Comparison of ENCODE assay signal across 1 cellular context in genomic region chr3:152299243-152299976, GRCh38.
TF ChIP-seq lines count a peak whose summit lies in the region.

No MANE protein-coding gene starts in this region.

TF ChIP-seq in GM23338, 12 proteins besides CTCF, POLR2A, EP300 and RAD21 (continued from another document):
- TF ChIP-seq ZNF462 (CRISPR knock-in tag; IDR thresholded peaks at IDR 0.05) = no peak
